ENCODE assay signal across 8 cellular contexts in the genomic region with DNA sequence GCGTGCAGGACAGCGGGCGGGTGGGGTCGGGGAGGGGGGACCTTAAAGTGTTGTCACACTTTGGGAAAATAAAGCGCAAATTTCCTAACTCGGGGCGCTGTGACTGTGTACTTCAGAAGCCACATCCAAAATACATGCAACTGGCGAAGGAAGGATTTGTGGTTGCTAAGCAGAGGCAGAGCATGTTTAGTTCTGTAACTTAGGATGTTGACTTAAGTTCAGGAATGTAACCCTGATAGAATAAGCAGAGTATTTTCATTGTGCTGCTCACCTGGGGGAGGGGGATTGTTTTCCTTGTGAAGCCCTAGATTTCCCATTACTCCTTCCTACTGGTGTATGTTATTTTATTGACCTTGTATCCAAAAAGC. TPM values are rescaled to one million over a fixed set of nuclear protein-coding genes. Genes with fewer than 3 reads are reported as not detected.
A peak's percentile ranks its signal among the peaks of the same experiment; 100 is the strongest.
DNase-seq lines count a peak whose midpoint lies in the region; ATAC-seq, FAIRE-seq and TF ChIP-seq lines count a peak whose summit lies in the region.

No MANE protein-coding gene starts in this region.

- H3K4me3 Mint-ChIP-seq in CD14-positive monocyte = peak overlapping the region; percentile 69 to 73

- peaks cover 5 to 41% (median 38%) of the 10 kb centered on the region in 4 donors for H3K4me1 ChIP-seq in liver (ENCODE audit: control insufficient read depth in 4 of 4, insufficient read depth in 4 of 4, low read length in 3 of 4)
- peaks cover 4 to 39% (median 33%) of the 10 kb centered on the region in 4 donors for H3K4me1 ChIP-seq in tibial nerve

- H3K9me3 ChIP-seq in KOPT-K1 (ENCODE audit: insufficient read depth, low read length, poor library complexity, severe bottlenecking) (no peaks in the 10 kb centered on the region), liver (ENCODE audit: control insufficient read depth in 4 of 4, low read length in 3 of 4) (no peaks in the 10 kb centered on the region), tibial nerve (no peaks in the 10 kb centered on the region)

- peaks cover 0 to 2% (median 2%) of the 10 kb centered on the region in 3 donors for H3K27me3 Mint-ChIP-seq in CD14-positive monocyte (ENCODE audit: low read depth in 3 of 3)

- peaks cover 17 to 19% of the 10 kb centered on the region in 2 donors for H3K36me3 Mint-ChIP-seq in CD14-positive monocyte

- peak overlapping the region; percentile 25 to 54 for H3K9ac ChIP-seq in liver (ENCODE audit: low read depth in 1 of 2, low read length in 2 of 2)

- no peaks in the 10 kb centered on the region for H3K9me3 Mint-ChIP-seq in CD14-positive monocyte

- intact Hi-C loops in CD14-positive monocyte (cut with micrococcal nuclease) = loop anchor here (1.0 to 5.0 kb wide), 6 partner anchors 37 to 214 kb away; no protein-coding TSS in a partner anchor

- H3K27ac ChIP-seq in KOPT-K1 (ENCODE audit: low read depth, low read length, poor library complexity, severe bottlenecking) = peak overlapping the region; percentile 59
- peak overlapping the region; percentile 60 to 71 for H3K27ac ChIP-seq in liver (ENCODE audit: low read depth in 1 of 2, low read length in 2 of 2)
- peak overlapping the region; percentile 74 to 98 (median 88) for H3K27ac ChIP-seq in tibial nerve

- under 1% methylated on average over 8 of the region's 8 CpGs for WGBS in liver
- WGBS in tibial nerve, 2 donors = 0 to 2% methylated on average over 8 of the region's 8 CpGs

- no peak for TF ChIP-seq POLR2A in tibial nerve (IDR thresholded peaks at IDR 0.05)

- peak in 1 of 2 donors; percentile 55 for TF ChIP-seq EP300 in tibial nerve (IDR thresholded peaks at IDR 0.05)

- peak in 1 of 2 donors; percentile 3 for TF ChIP-seq RAD21 in liver (IDR thresholded peaks at IDR 0.05)

- no peak for FAIRE-seq in bronchial epithelial cell (lab: Jason Lieb, UNC)

- peak overlapping the region; percentile 36 for H3K4me3 ChIP-seq in bronchial epithelial cell (ENCODE audit: low read depth, low read length)
- peak overlapping the region in 2 of 3 donors; percentile 61 to 86 for H3K4me3 ChIP-seq in liver (ENCODE audit: low read depth in 1 of 3, low read length in 3 of 3)
- H3K4me3 ChIP-seq in tibial nerve = peak overlapping the region; percentile 42 to 87 (median 60)

- H3K4me1 Mint-ChIP-seq in CD14-positive monocyte = peaks cover 42% of the 10 kb centered on the region

- no peak for TF ChIP-seq CTCF in CD14-positive monocyte (IDR thresholded peaks at IDR 0.05)
- TF ChIP-seq CTCF in bronchial epithelial cell (IDR thresholded peaks at IDR 0.05; ENCODE audit: insufficient read depth, low read length, severe bottlenecking) = no peak
- no peak for TF ChIP-seq CTCF in liver (IDR thresholded peaks at IDR 0.05; ENCODE audit: low read depth, low read length, missing input control)
- TF ChIP-seq CTCF in tibial nerve (IDR thresholded peaks at IDR 0.05) = no peak

- no peaks in the 10 kb centered on the region for H3K27me3 ChIP-seq in bronchial epithelial cell (ENCODE audit: control insufficient read depth, insufficient read depth, low read length)
- H3K27me3 ChIP-seq in liver (ENCODE audit: control insufficient read depth in 4 of 4, insufficient read depth in 4 of 4, low read length in 3 of 4) = no peaks in the 10 kb centered on the region
- no peaks in the 10 kb centered on the region for H3K27me3 ChIP-seq in tibial nerve

- H3K27ac Mint-ChIP-seq in CD14-positive monocyte = peak overlapping the region; percentile 37 to 83 (median 77)

- no peak for ATAC-seq in HG03045 (IDR thresholded peaks at IDR 0.05; ENCODE audit: unreplicated experiment)

- DNase-seq in CD14-positive monocyte (ENCODE audit: low spot score) = no peak
- peak; percentile 81 for DNase-seq in bronchial epithelial cell (ENCODE audit: low read depth)
- DNase-seq in tibial nerve (ENCODE audit: low spot score in 2 of 2) = no peak
- no peak for DNase-seq in NCI-H526 treated with DMSO at 0.1 percent for 48 hours (lab: John Stamatoyannopoulos, UW)
- no peak for DNase-seq in COR-L47 (lab: John Stamatoyannopoulos, UW)

- H3K36me3 ChIP-seq in KOPT-K1 (ENCODE audit: insufficient read depth, low read length) (peaks cover 15% of the 10 kb centered on the region), bronchial epithelial cell (ENCODE audit: control insufficient read depth, insufficient read depth, low read length) (no peaks in the 10 kb centered on the region), liver (ENCODE audit: control insufficient read depth in 4 of 4, insufficient read depth in 3 of 4, low read depth in 1 of 4, low read length in 3 of 4) (peaks cover 0 to 3% (median 0%) of the 10 kb centered on the region in 4 donors), tibial nerve (peaks cover 0 to 16% (median 0%) of the 10 kb centered on the region in 3 donors)

TF ChIP-seq in liver, 16 proteins besides CTCF, POLR2A, EP300 and RAD21:
- no peak for TF ChIP-seq FOXA1 (IDR thresholded peaks at IDR 0.05)
- peak; percentile 34 for TF ChIP-seq FOXA2 (IDR thresholded peaks at IDR 0.05)
- TF ChIP-seq NR2F2 (IDR thresholded peaks at IDR 0.05) = peak; percentile 37
- TF ChIP-seq, protein P1, sequence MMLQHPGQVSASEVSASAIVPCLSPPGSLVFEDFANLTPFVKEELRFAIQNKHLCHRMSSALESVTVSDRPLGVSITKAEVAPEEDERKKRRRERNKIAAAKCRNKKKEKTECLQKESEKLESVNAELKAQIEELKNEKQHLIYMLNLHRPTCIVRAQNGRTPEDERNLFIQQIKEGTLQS (IDR thresholded peaks at IDR 0.05) = no peak
- no peak for TF ChIP-seq HNF4G (IDR thresholded peaks at IDR 0.05)
- TF ChIP-seq GABPA (IDR thresholded peaks at IDR 0.05 in 1 of 2, conservative IDR thresholded peaks at IDR 0.05 in 1 of 2) = no peak
- TF ChIP-seq, protein P2, sequence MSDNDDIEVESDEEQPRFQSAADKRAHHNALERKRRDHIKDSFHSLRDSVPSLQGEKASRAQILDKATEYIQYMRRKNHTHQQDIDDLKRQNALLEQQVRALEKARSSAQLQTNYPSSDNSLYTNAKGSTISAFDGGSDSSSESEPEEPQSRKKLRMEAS (IDR thresholded peaks at IDR 0.05) = no peak
- TF ChIP-seq RXRA (IDR thresholded peaks at IDR 0.05) = no peak
- TF ChIP-seq SP1 (IDR thresholded peaks at IDR 0.05) = peak; percentile 51
- TF ChIP-seq, protein P3, sequence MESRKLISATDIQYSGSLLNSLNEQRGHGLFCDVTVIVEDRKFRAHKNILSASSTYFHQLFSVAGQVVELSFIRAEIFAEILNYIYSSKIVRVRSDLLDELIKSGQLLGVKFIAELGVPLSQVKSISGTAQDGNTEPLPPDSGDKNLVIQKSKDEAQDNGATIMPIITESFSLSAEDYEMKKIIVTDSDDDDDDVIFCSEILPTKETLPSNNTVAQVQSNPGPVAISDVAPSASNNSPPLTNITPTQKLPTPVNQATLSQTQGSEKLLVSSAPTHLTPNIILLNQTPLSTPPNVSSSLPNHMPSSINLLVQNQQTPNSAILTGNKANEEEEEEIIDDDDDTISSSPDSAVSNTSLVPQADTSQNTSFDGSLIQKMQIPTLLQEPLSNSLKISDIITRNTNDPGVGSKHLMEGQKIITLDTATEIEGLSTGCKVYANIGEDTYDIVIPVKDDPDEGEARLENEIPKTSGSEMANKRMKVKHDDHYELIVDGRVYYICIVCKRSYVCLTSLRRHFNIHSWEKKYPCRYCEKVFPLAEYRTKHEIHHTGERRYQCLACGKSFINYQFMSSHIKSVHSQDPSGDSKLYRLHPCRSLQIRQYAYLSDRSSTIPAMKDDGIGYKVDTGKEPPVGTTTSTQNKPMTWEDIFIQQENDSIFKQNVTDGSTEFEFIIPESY (IDR thresholded peaks at IDR 0.05) = no peak

RNA-seq across cellular contexts. Expression of a gene that starts 0.5 kb away (rescaled TPM):
- 10 to 100 TPM in 1 of 2 donors, 1 to 10 TPM in 1; 5.8 to 12.6 TPM for polyA plus RNA-seq in CD14-positive monocyte
- total RNA-seq in bronchial epithelial cell = 19.5 and 23.9 TPM in 2 replicates
- 10 to 100 TPM; 10.2 to 24.0 TPM for total RNA-seq in liver
- polyA plus RNA-seq in liver = 1 to 10 TPM; 1.1 to 2.3 TPM
- 10 to 100 TPM; 60.8 to 84.8 (median 78.8) TPM for total RNA-seq in tibial nerve

RNA-seq across cellular contexts. Expression of a gene that starts 47.0 kb away (rescaled TPM):
- 10 to 100 TPM in 1 of 2 donors, 1 to 10 TPM in 1; 8.2 to 13.6 TPM for polyA plus RNA-seq in CD14-positive monocyte
- 16.5 and 21.1 TPM in 2 replicates for total RNA-seq in bronchial epithelial cell
- total RNA-seq in liver = 10 to 100 TPM; 10.0 to 12.7 TPM
- polyA plus RNA-seq in liver = 1 to 10 TPM; 5.9 to 7.0 TPM
- 10 to 100 TPM; 10.0 to 18.4 (median 13.2) TPM for total RNA-seq in tibial nerve

RNA-seq across cellular contexts. Expression of a gene that starts 56.9 kb away (rescaled TPM):
- 10 to 100 TPM in 1 of 2 donors, 1 to 10 TPM in 1; 9.0 to 10.3 TPM for polyA plus RNA-seq in CD14-positive monocyte
- 12.2 and 12.6 TPM in 2 replicates for total RNA-seq in bronchial epithelial cell
- total RNA-seq in liver = 1 to 10 TPM; 6.8 to 7.7 TPM
- 1 to 10 TPM; 4.9 to 5.5 TPM for polyA plus RNA-seq in liver
- 10 to 100 TPM in 3 of 4 donors, 1 to 10 TPM in 1; 9.8 to 14.2 (median 12.1) TPM for total RNA-seq in tibial nerve
